Comparison of ENCODE assay signal across 9 cellular contexts in genomic region chr6:106547961-106548453, GRCh38.
A peak's percentile ranks its signal among the peaks of the same experiment; 100 is the strongest.
DNase-seq lines count a peak whose midpoint lies in the region; ATAC-seq and TF ChIP-seq lines count a peak whose summit lies in the region.
"Had no signal": no experiment of that assay in that cellular context is flagged by ENCODE, and none has a peak within 500 bp of the region (broad histone marks: within the 10 kb centered on the region; RNA-seq: fewer than 3 reads in every experiment).

No MANE protein-coding gene starts in this region.

- H3K79me2 ChIP-seq in DOHH2 (ENCODE audit: control insufficient read depth, low read length) (peaks cover 3% of the 10 kb centered on the region), PC-9 (ENCODE audit: low read depth) (no peaks in the 10 kb centered on the region), trophoblast cell (ENCODE audit: control insufficient read depth, insufficient read depth, low read length, poor library complexity) (no peaks in the 10 kb centered on the region)

- ATAC-seq in GM19467 (IDR thresholded peaks at IDR 0.05; ENCODE audit: unreplicated experiment) = no peak
- no peak for ATAC-seq in HG02870 (IDR thresholded peaks at IDR 0.05; ENCODE audit: unreplicated experiment)

- no peak overlapping the region for H3K23ac ChIP-seq in trophoblast cell (ENCODE audit: low read length)

- H3K36me3 ChIP-seq in DOHH2 (ENCODE audit: control insufficient read depth, low read length) = peaks cover 88% of the 10 kb centered on the region
- peaks cover 34% of the 10 kb centered on the region for H3K36me3 ChIP-seq in PC-9 (ENCODE audit: low read depth)
- H3K36me3 ChIP-seq in trophoblast cell (ENCODE audit: control insufficient read depth in 1 of 2, insufficient read depth in 2 of 2, low read length in 2 of 2) = no peaks in the 10 kb centered on the region

- H2BK120ac ChIP-seq in trophoblast cell (ENCODE audit: insufficient read depth, low read length, poor library complexity) = no peak overlapping the region

- H3K79me1 ChIP-seq in trophoblast cell (ENCODE audit: low read length) = no peaks in the 10 kb centered on the region

- H2AK5ac ChIP-seq in trophoblast cell (ENCODE audit: low read length) = no peak overlapping the region

- H3F3A ChIP-seq in DOHH2 (ENCODE audit: control insufficient read depth, insufficient read depth) = peaks cover 5% of the 10 kb centered on the region
- peaks cover 37% of the 10 kb centered on the region for H3F3A ChIP-seq in PC-9 (ENCODE audit: insufficient read depth, low read depth)

- no peaks in the 10 kb centered on the region for H3K9me2 ChIP-seq in DOHH2 (replicated peaks; ENCODE audit: control insufficient read depth, low read length)
- H3K9me2 ChIP-seq in PC-9 (ENCODE audit: insufficient read depth) = no peaks in the 10 kb centered on the region; the same call in 1 of the 2 replicates

- no peak overlapping the region for H3K9ac ChIP-seq in trophoblast cell (ENCODE audit: low read length)

- H4K8ac ChIP-seq in trophoblast cell (ENCODE audit: low read depth, low read length) = no peak overlapping the region

- no peak overlapping the region for H4K91ac ChIP-seq in trophoblast cell (ENCODE audit: low read depth, low read length)

- TF ChIP-seq CTCF in DOHH2 (IDR thresholded peaks at IDR 0.05; ENCODE audit: low read depth, low read length, poor library complexity, severe bottlenecking) (no peak), PC-9 (conservative IDR thresholded peaks at IDR 0.05) (no peak), choroid plexus epithelial cell (conservative IDR thresholded peaks at IDR 0.05; ENCODE audit: low read depth, low read length) (peak; percentile 12)

- H3K27ac ChIP-seq in DOHH2 (ENCODE audit: low read depth, low read length) = peak overlapping the region; percentile 57
- peak overlapping the region; percentile 93 for H3K27ac ChIP-seq in PC-9
- peak overlapping the region; percentile 74 for H3K27ac ChIP-seq in trophoblast cell (ENCODE audit: low read depth, low read length)

- H4K12ac ChIP-seq in trophoblast cell (ENCODE audit: low read depth, low read length) = no peak overlapping the region

- TSS peak; percentile 44 for BruUV-seq in PC-9 (replicated peaks; lab: Mats Ljungman, UMichigan)

- no peak overlapping the region for H3K4me3 ChIP-seq in DOHH2 (ENCODE audit: low read length)
- no peak overlapping the region for H3K4me3 ChIP-seq in PC-9
- H3K4me3 ChIP-seq in choroid plexus epithelial cell (ENCODE audit: low read depth, low read length) = no peak overlapping the region
- no peak overlapping the region for H3K4me3 ChIP-seq in trophoblast cell (ENCODE audit: low read depth, low read length)

- WGBS in trophoblast cell (ENCODE audit: extremely low coverage, insufficient coverage, insufficient read length) = no CpG with 5 or more reads among the region's 5 CpGs

- H4K20me1 ChIP-seq in DOHH2 (ENCODE audit: control insufficient read depth, insufficient read depth, low read depth, low read length) = no peaks in the 10 kb centered on the region
- no peaks in the 10 kb centered on the region for H4K20me1 ChIP-seq in PC-9 (ENCODE audit: insufficient read depth)

- POLR2A ChIA-PET in PC-9 (lab: Charles Lee; ENCODE audit: unreplicated experiment) = no interaction called here

- no peak overlapping the region for H3K18ac ChIP-seq in trophoblast cell (ENCODE audit: low read length)

- no peak overlapping the region for H3K14ac ChIP-seq in trophoblast cell (ENCODE audit: low read length)

- H3K4me1 ChIP-seq in DOHH2 (ENCODE audit: control insufficient read depth, low read length) (peaks cover 34% of the 10 kb centered on the region), PC-9 (replicated peaks; ENCODE audit: insufficient read depth) (peaks cover 31% of the 10 kb centered on the region), trophoblast cell (ENCODE audit: control insufficient read depth in 1 of 2, insufficient read depth in 2 of 2, low read length in 2 of 2) (peaks cover 2% of the 10 kb centered on the region in 2 experiments)

- CTCF ChIA-PET in PC-9 (lab: Charles Lee) = no interaction called here

- H3K27me3 ChIP-seq in DOHH2 (ENCODE audit: control insufficient read depth, low read length) (no peaks in the 10 kb centered on the region), PC-9 (ENCODE audit: insufficient read depth, low read depth) (no peaks in the 10 kb centered on the region), trophoblast cell (ENCODE audit: insufficient read depth, low read length) (no peaks in the 10 kb centered on the region)

- H2AFZ ChIP-seq in PC-9 (no peak overlapping the region), trophoblast cell (ENCODE audit: insufficient read depth, low read length, poor library complexity) (no peak overlapping the region)

- DNase-seq in PC-9 = peak in 1 of 2 experiments; percentile 55
- peak; percentile 84 for DNase-seq in choroid plexus epithelial cell (ENCODE audit: low read depth)
- DNase-seq in trophoblast cell = peak; percentile 71 to 86
- no peak for DNase-seq in NCI-H187 treated with DMSO at 0.1 percent for 48 hours (lab: John Stamatoyannopoulos, UW)
- no peak for DNase-seq in NCI-H1105 (lab: John Stamatoyannopoulos, UW)
- DNase-seq: NCI-H1930 had no signal

- no peak overlapping the region for H2BK5ac ChIP-seq in trophoblast cell (ENCODE audit: low read depth, low read length, poor library complexity)

- no peak overlapping the region for H3K4ac ChIP-seq in trophoblast cell (ENCODE audit: low read depth, low read length)

- H3K9me3 ChIP-seq in DOHH2 (ENCODE audit: control insufficient read depth, insufficient read depth, low read length) = no peaks in the 10 kb centered on the region
- H3K9me3 ChIP-seq in PC-9 (ENCODE audit: insufficient read depth, low read depth) = no peaks in the 10 kb centered on the region; the same call in 1 of the 2 replicates
- H3K9me3 ChIP-seq in trophoblast cell (ENCODE audit: insufficient read depth, low read depth, low read length) = no peaks in the 10 kb centered on the region

- intact Hi-C loops in PC-9 (cut with micrococcal nuclease; ENCODE audit: unreplicated experiment) = loop anchor here (2.0 kb wide), 1 partner anchor 35 kb away; no protein-coding TSS in a partner anchor

- H3K4me2 ChIP-seq in DOHH2 (ENCODE audit: low read length) = peak overlapping the region; percentile 66; the same call in 1 of the 2 replicates
- no peak overlapping the region for H3K4me2 ChIP-seq in PC-9
- H3K4me2 ChIP-seq in trophoblast cell (ENCODE audit: low read length) = no peak overlapping the region

- H2BK12ac ChIP-seq in trophoblast cell (ENCODE audit: low read length) = no peak overlapping the region

Comparison
In these comparisons a context has a peak if more than half of its experiments do, and no peak if none do; other contexts are left out.
1. DNase-seq: peak in choroid plexus epithelial cell (single experiment) and trophoblast cell (2 of 2); none in NCI-H187 treated with DMSO at 0.1 percent for 48 hours (single experiment) and NCI-H1105 (single experiment).
2. Peak in every context shown above with its lines, with median percentiles within 50 percentile points of each other: H3K27ac ChIP-seq.